14 cellular contexts compared by ENCODE assay signal in genomic region chr10:101902032-101902799, GRCh38. TPM values are rescaled to one million over a fixed set of nuclear protein-coding genes. Genes with fewer than 3 reads are reported as not detected.
DNase-seq lines count a peak whose midpoint lies in the region; ATAC-seq and TF ChIP-seq lines count a peak whose summit lies in the region.
"Had no signal": no experiment of that assay in that cellular context is flagged by ENCODE, and none has a peak within 500 bp of the region (broad histone marks: within the 10 kb centered on the region; RNA-seq: fewer than 3 reads in every experiment).

No MANE protein-coding gene starts in this region.

- H2AFZ ChIP-seq in osteoblast (ENCODE audit: low read length), result no peak overlapping the region
- H2AFZ ChIP-seq: hepatocyte had no signal

- TF ChIP-seq CTCF in GM06990 (IDR thresholded peaks at IDR 0.05; ENCODE audit: insufficient read depth, low read length, poor library complexity, severe bottlenecking) (no peak), osteoblast (IDR thresholded peaks at IDR 0.05; ENCODE audit: extremely low read depth, low read depth, low read length) (no peak), A673 (conservative IDR thresholded peaks at IDR 0.05; ENCODE audit: low read depth, low read length) (no peak)

- H3K4me3 ChIP-seq in GM06990 (replicated peaks; ENCODE audit: low read depth, low read length), result no peak overlapping the region
- no peak overlapping the region for H3K4me3 ChIP-seq in osteoblast (ENCODE audit: insufficient read depth, low read length)
- no peak overlapping the region for H3K4me3 ChIP-seq in A673 (ENCODE audit: low read depth, low read length, poor library complexity, severe bottlenecking)
- H3K4me3 ChIP-seq: HAP-1, hepatocyte, psoas muscle had no signal

- H3K9me3 ChIP-seq in osteoblast (ENCODE audit: low read depth, low read length), result no peaks in the 10 kb centered on the region
- H3K9me3 ChIP-seq in A673 (ENCODE audit: low read depth, low read length, poor library complexity, severe bottlenecking), result no peaks in the 10 kb centered on the region
- H3K9me3 ChIP-seq: HAP-1, psoas muscle had no signal

- intact Hi-C loops in A673 (cut with micrococcal nuclease; ENCODE audit: unreplicated experiment), result no loop called here

- BruUV-seq in A673 (replicated peaks; lab: Mats Ljungman, UMichigan), result no TSS peak

- no peak overlapping the region for H3K4me2 ChIP-seq in osteoblast (ENCODE audit: insufficient read depth, low read length)
- H3K4me2 ChIP-seq: hepatocyte had no signal

- no peaks in the 10 kb centered on the region for H3K79me2 ChIP-seq in osteoblast (ENCODE audit: insufficient read depth, low read length)
- H3K79me2 ChIP-seq: hepatocyte had no signal

- H3K27me3 ChIP-seq in GM06990 (replicated peaks; ENCODE audit: control insufficient read depth, insufficient read depth, low read length) (no peaks in the 10 kb centered on the region), osteoblast (ENCODE audit: insufficient read depth, low read length) (no peaks in the 10 kb centered on the region), A673 (replicated peaks; ENCODE audit: insufficient read depth, low read depth, low read length, poor library complexity) (no peaks in the 10 kb centered on the region)
- H3K27me3 ChIP-seq: hepatocyte had no signal

- H4K20me1 ChIP-seq in osteoblast (ENCODE audit: insufficient read depth, low read length), result no peaks in the 10 kb centered on the region

- H3K27ac ChIP-seq in osteoblast (ENCODE audit: low read depth, low read length) (no peak overlapping the region), A673 (ENCODE audit: low read depth, low read length, poor library complexity, severe bottlenecking) (no peak overlapping the region)
- H3K27ac ChIP-seq: hepatocyte, psoas muscle had no signal

- ATAC-seq in GM21723 (IDR thresholded peaks at IDR 0.05; ENCODE audit: unreplicated experiment), result peak; percentile 39
- no peak for ATAC-seq in HG03039 (IDR thresholded peaks at IDR 0.05; ENCODE audit: unreplicated experiment)
- no peak for ATAC-seq in HG03520 (IDR thresholded peaks at IDR 0.05; ENCODE audit: unreplicated experiment)
- ATAC-seq: psoas muscle had no signal

- CTCF ChIA-PET in A673 (lab: Charles Lee), result interaction anchor here (0.6 to 1.1 kb wide), 2 partner anchors 12 to 27 kb away, joined by 6 read pairs; no protein-coding TSS in a partner anchor

- H3K4me1 ChIP-seq in osteoblast (ENCODE audit: insufficient read depth, low read length), result peaks cover 10% of the 10 kb centered on the region
- H3K4me1 ChIP-seq in A673 (ENCODE audit: insufficient read depth, low read length, poor library complexity, severe bottlenecking), result peaks cover 20% of the 10 kb centered on the region
- H3K4me1 ChIP-seq: HAP-1 had no signal

- peak; percentile 44 for DNase-seq in GM06990 (ENCODE audit: extremely low read depth, insufficient read length)
- DNase-seq in NCI-H187 treated with DMSO at 0.1 percent for 48 hours (lab: John Stamatoyannopoulos, UW), result peak; percentile 53
- peak; percentile 37 for DNase-seq in iPS-NIHi11 (ENCODE audit: low spot score)
- no peak for DNase-seq in osteoblast (ENCODE audit: insufficient read length, low spot score, missing footprints)
- no peak for DNase-seq in A673 (ENCODE audit: low spot score)
- DNase-seq: activated CD4-positive, alpha-beta T cell treated with anti-CD3 and anti-CD28 coated beads, Interleukin-2, amount 50 U/mL, for 1 hour; KG1; psoas muscle had no signal

- no peaks in the 10 kb centered on the region for H3K36me3 ChIP-seq in GM06990 (ENCODE audit: control insufficient read depth, insufficient read depth, low read length)
- H3K36me3 ChIP-seq in osteoblast (ENCODE audit: insufficient read depth, low read length), result no peaks in the 10 kb centered on the region
- H3K36me3 ChIP-seq in A673 (ENCODE audit: insufficient read depth, low read length, poor library complexity, severe bottlenecking), result no peaks in the 10 kb centered on the region
- H3K36me3 ChIP-seq: HAP-1 had no signal

- POLR2A ChIA-PET in A673 (lab: Charles Lee; ENCODE audit: low non-redundant PET), result interaction anchor here (0.6 kb wide), 1 partner anchor 46 kb away, joined by 3 read pairs; no protein-coding TSS in a partner anchor

RNA-seq across cellular contexts. Expression of gene KCNIP2, which starts 58.6 kb away (rescaled TPM):
- total RNA-seq in osteoblast (0.88 and 1.4 TPM in 2 replicates), A673 (2021) (0.86 and 2.8 TPM in 2 replicates)
- total RNA-seq: G401 had no signal

Comparison
In these comparisons a context has a peak if more than half of its experiments do, and no peak if none do; other contexts are left out.
1. DNase-seq: peak in GM06990 (single experiment), NCI-H187 treated with DMSO at 0.1 percent for 48 hours (single experiment) and iPS-NIHi11 (single experiment); none in osteoblast (single experiment) and A673 (single experiment).